Comparison of ENCODE assay signal across 8 cellular contexts in genomic region chr15:92883643-92884458, GRCh38. TPM values are rescaled to one million over a fixed set of nuclear protein-coding genes. Genes with fewer than 3 reads are reported as not detected.
DNase-seq lines count a peak whose midpoint lies in the region; ATAC-seq, FAIRE-seq and TF ChIP-seq lines count a peak whose summit lies in the region.

No MANE protein-coding gene starts in this region.

- peaks cover 24% of the 10 kb centered on the region for H3K36me3 ChIP-seq in GM23338 (ENCODE audit: insufficient read depth)
- H3K36me3 ChIP-seq in endocrine pancreas (ENCODE audit: control insufficient read depth, insufficient read depth, low read length), result no peaks in the 10 kb centered on the region

- H3K4me2 ChIP-seq in GM23338, result peak overlapping the region; percentile 77

- H3K9me3 ChIP-seq in endocrine pancreas (ENCODE audit: control insufficient read depth, low read length), result no peaks in the 10 kb centered on the region

- peaks cover 2% of the 10 kb centered on the region; the same call in 1 of the 2 replicates for H4K20me1 ChIP-seq in GM23338 (replicated peaks; ENCODE audit: insufficient read depth)

- H3K27me3 ChIP-seq in GM23338 (ENCODE audit: insufficient read depth), result no peaks in the 10 kb centered on the region
- no peaks in the 10 kb centered on the region for H3K27me3 ChIP-seq in endocrine pancreas (ENCODE audit: control insufficient read depth, insufficient read depth, low read length)

- H3K9ac ChIP-seq in endocrine pancreas (ENCODE audit: control insufficient read depth, insufficient read depth, low read length), result peak overlapping the region; percentile 98

- peaks cover 22% of the 10 kb centered on the region for H3K27me3 Mint-ChIP-seq in GM23338 (ENCODE audit: insufficient read depth, low read depth, poor library complexity)
- H3K27me3 Mint-ChIP-seq in natural killer cell treated with Interleukin-12 subunit alpha and Interleukin-12 subunit beta and Interleukin-15 and Interleukin-18, amount 100 ng/mL, for 72 hours, result no peaks in the 10 kb centered on the region

- peak overlapping the region; percentile 68 for H3K4me3 ChIP-seq in GM23338
- peak overlapping the region; percentile 100 for H3K4me3 ChIP-seq in endocrine pancreas (ENCODE audit: control insufficient read depth, insufficient read depth, low read length)

- H3K9me2 ChIP-seq in GM23338 (ENCODE audit: insufficient read depth), result no peaks in the 10 kb centered on the region

- H3K79me2 ChIP-seq in GM23338 (replicated peaks; ENCODE audit: insufficient read depth), result peaks cover 59% of the 10 kb centered on the region

- H3F3A ChIP-seq in GM23338 (replicated peaks; ENCODE audit: low read depth), result no peaks in the 10 kb centered on the region; the same call in 1 of the 2 replicates

- H3K9me3 Mint-ChIP-seq in GM23338, result peaks cover 2% of the 10 kb centered on the region; the same call in 1 of the 3 replicates
- H3K9me3 Mint-ChIP-seq in natural killer cell treated with Interleukin-12 subunit alpha and Interleukin-12 subunit beta and Interleukin-15 and Interleukin-18, amount 100 ng/mL, for 72 hours, result no peaks in the 10 kb centered on the region

- no peak overlapping the region for H2AFZ ChIP-seq in GM23338

- peak overlapping the region; percentile 95 for H3K27ac Mint-ChIP-seq in GM23338
- H3K27ac Mint-ChIP-seq in natural killer cell treated with Interleukin-12 subunit alpha and Interleukin-12 subunit beta and Interleukin-15 and Interleukin-18, amount 100 ng/mL, for 72 hours, result peak overlapping the region; percentile 99 to 100

- DNase-seq in GM23338 (ENCODE audit: low spot score) (peak; percentile 47), SW480 (ENCODE audit: low spot score) (peak; percentile 43), foreskin melanocyte (no peak)
- DNase-seq in natural killer cell treated with Interleukin-12 subunit alpha and Interleukin-12 subunit beta and Interleukin-15 and Interleukin-18, amount 100 ng/mL, for 72 hours (ENCODE audit: low spot score), result no peak

- peaks cover 49% of the 10 kb centered on the region for H3K4me1 Mint-ChIP-seq in GM23338
- H3K4me1 Mint-ChIP-seq in natural killer cell treated with Interleukin-12 subunit alpha and Interleukin-12 subunit beta and Interleukin-15 and Interleukin-18, amount 100 ng/mL, for 72 hours (ENCODE audit: low read depth in 2 of 2), result peaks cover 38 to 59% of the 10 kb centered on the region in 2 donors

- peak; percentile 95 for FAIRE-seq in A204.1 (lab: Jason Lieb, UNC)

- TF ChIP-seq CTCF in GM23338 (conservative IDR thresholded peaks at IDR 0.05; ENCODE audit: low read depth in 2 of 2), result no peak

- H3K4me3 Mint-ChIP-seq in GM23338, result peak overlapping the region; percentile 98
- peak overlapping the region; percentile 97 for H3K4me3 Mint-ChIP-seq in natural killer cell treated with Interleukin-12 subunit alpha and Interleukin-12 subunit beta and Interleukin-15 and Interleukin-18, amount 100 ng/mL, for 72 hours

- H3K36me3 Mint-ChIP-seq in GM23338 (ENCODE audit: low read depth), result peaks cover 54% of the 10 kb centered on the region
- peaks cover 35% of the 10 kb centered on the region for H3K36me3 Mint-ChIP-seq in natural killer cell treated with Interleukin-12 subunit alpha and Interleukin-12 subunit beta and Interleukin-15 and Interleukin-18, amount 100 ng/mL, for 72 hours

- ATAC-seq in GM23338 (no peak), GM18519 (IDR thresholded peaks at IDR 0.05; ENCODE audit: low FRiP score, unreplicated experiment) (no peak), GM19463 (IDR thresholded peaks at IDR 0.05; ENCODE audit: unreplicated experiment) (no peak)
- no peak for ATAC-seq in natural killer cell treated with Interleukin-12 subunit alpha and Interleukin-12 subunit beta and Interleukin-15 and Interleukin-18, amount 100 ng/mL, for 72 hours

- peaks cover 32% of the 10 kb centered on the region for H3K4me1 ChIP-seq in GM23338 (ENCODE audit: insufficient read depth)
- peaks cover 28% of the 10 kb centered on the region for H3K4me1 ChIP-seq in endocrine pancreas (ENCODE audit: control insufficient read depth, insufficient read depth, low read length)

- H3K27ac ChIP-seq in GM23338 (ENCODE audit: low read depth), result peak overlapping the region; percentile 86

TF ChIP-seq in GM23338, 12 proteins besides CTCF, POLR2A, EP300 and RAD21:
- TF ChIP-seq CREB1 (CRISPR knock-in tag; IDR thresholded peaks at IDR 0.05; ENCODE audit: low read depth), result 0 out of 2 replicates have a peak, but pooled peaks have one; percentile 12
- no peak for TF ChIP-seq ZNF114 (CRISPR knock-in tag; IDR thresholded peaks at IDR 0.05)
TF ChIP-seq in GM23338: peak in this region for 1.

RNA-seq across cellular contexts. Expression of gene CHD2, which starts 16.3 kb away (rescaled TPM):
- 108 and 119 TPM in 2 replicates for total RNA-seq in GM23338 (2014; rRNA removed; shearing (Covaris generic))
- polyA plus RNA-seq in GM23338 (2016; fragmentation: Nextera tagmentation; extraction: Ambion mirVana), result 112 and 130 TPM in 2 replicates
- 100 to 1,000 TPM; 177 to 180 TPM for total RNA-seq in natural killer cell treated with Interleukin-12 subunit alpha and Interleukin-12 subunit beta and Interleukin-15 and Interleukin-18, amount 100 ng/mL, for 72 hours

Comparison
In these comparisons a context has a peak if more than half of its experiments do, and no peak if none do; other contexts are left out.
1. DNase-seq: peak in GM23338 (single experiment) and SW480 (single experiment); none in natural killer cell treated with Interleukin-12 subunit alpha and Interleukin-12 subunit beta and Interleukin-15 and Interleukin-18, amount 100 ng/mL, for 72 hours (single experiment) and foreskin melanocyte (single experiment).